Comparison of ENCODE assay signal across 15 cellular contexts in the genomic region with DNA sequence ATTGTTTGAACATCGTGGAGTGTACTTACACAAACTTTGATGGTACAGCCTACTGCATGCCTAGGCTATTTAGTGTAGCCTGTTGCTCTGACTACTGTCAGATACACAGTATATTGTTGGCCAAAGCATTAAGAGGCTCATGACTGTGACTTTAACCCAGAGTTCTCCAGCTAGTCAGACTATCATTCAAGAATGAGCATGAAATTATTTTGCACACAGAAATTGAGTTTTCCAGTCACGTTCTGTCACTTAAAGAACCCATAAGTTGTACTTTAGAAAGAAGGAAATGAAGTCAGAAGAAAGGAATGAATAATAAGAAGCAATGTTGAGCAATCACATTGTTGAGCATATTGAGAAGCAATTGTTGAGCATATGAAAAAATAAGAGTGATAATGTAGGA. TPM values are rescaled to one million over a fixed set of nuclear protein-coding genes. Genes with fewer than 3 reads are reported as not detected.
DNase-seq lines count a peak whose midpoint lies in the region; ATAC-seq, FAIRE-seq and TF ChIP-seq lines count a peak whose summit lies in the region.
"Had no signal": no experiment of that assay in that cellular context is flagged by ENCODE, and none has a peak within 500 bp of the region (broad histone marks: within the 10 kb centered on the region; RNA-seq: fewer than 3 reads in every experiment).

No MANE protein-coding gene starts in this region.

- TF ChIP-seq CTCF in HepG2 (CRISPR knock-in tag; IDR thresholded peaks at IDR 0.05): no peak
- TF ChIP-seq CTCF in right lobe of liver (IDR thresholded peaks at IDR 0.05): no peak
- no peak for TF ChIP-seq CTCF in foreskin keratinocyte (conservative IDR thresholded peaks at IDR 0.05)
- TF ChIP-seq CTCF in prostate gland (IDR thresholded peaks at IDR 0.05): no peak

- H3K9ac ChIP-seq in HepG2 (ENCODE audit: insufficient read depth, low read depth, low read length): no peak overlapping the region
- H3K9ac ChIP-seq: BLaER1 had no signal

- H3K27me3 Mint-ChIP-seq in activated T-helper 1 cell treated with anti-CD3 and anti-CD28 coated beads, Interleukin-12 subunit alpha, Interleukin-12 subunit beta, Interleukin-2, Interleukin-4 antibody, amounts not matched to agents 30 ng/mL and 10 ng/mL and 1 ng/mL, durations not matched to agents 14 hours and 24 hours and 36 hours (ENCODE audit: insufficient read depth): no peaks in the 10 kb centered on the region
- H3K27me3 Mint-ChIP-seq: brain had no signal

- no peaks in the 10 kb centered on the region for H3K4me1 ChIP-seq in HepG2 (ENCODE audit: insufficient read depth, low read length)
- H3K4me1 ChIP-seq in right lobe of liver: no peaks in the 10 kb centered on the region
- peaks cover 32% of the 10 kb centered on the region for H3K4me1 ChIP-seq in foreskin keratinocyte
- H3K4me1 ChIP-seq in prostate gland (replicated peaks): no peaks in the 10 kb centered on the region
- H3K4me1 ChIP-seq: BLaER1 had no signal

- BruUV-seq in HepG2 (replicated peaks; lab: Mats Ljungman, UMichigan): no TSS peak

- ATAC-seq in HepG2 (no peak), right lobe of liver (no peak), foreskin keratinocyte (peak; percentile 68)
- ATAC-seq: mucosa of descending colon had no signal

- no peak overlapping the region for H3K4me3 Mint-ChIP-seq in activated T-helper 1 cell treated with anti-CD3 and anti-CD28 coated beads, Interleukin-12 subunit alpha, Interleukin-12 subunit beta, Interleukin-2, Interleukin-4 antibody, amounts not matched to agents 30 ng/mL and 10 ng/mL and 1 ng/mL, durations not matched to agents 14 hours and 24 hours and 36 hours
- H3K4me3 Mint-ChIP-seq: brain had no signal

- H3K4me2 ChIP-seq in HepG2 (ENCODE audit: low read depth, low read length): no peak overlapping the region
- H3K4me2 ChIP-seq: BLaER1 had no signal

- H3K27me3 ChIP-seq in HepG2 (ENCODE audit: control insufficient read depth in 1 of 2, insufficient read depth in 2 of 2, low read length in 2 of 2) (no peaks in the 10 kb centered on the region), right lobe of liver (no peaks in the 10 kb centered on the region), foreskin keratinocyte (no peaks in the 10 kb centered on the region), prostate gland (replicated peaks; ENCODE audit: insufficient read depth) (no peaks in the 10 kb centered on the region)
- H3K27me3 ChIP-seq: BLaER1 had no signal

- H4K20me1 ChIP-seq in HepG2 (ENCODE audit: insufficient read depth, low read length): no peaks in the 10 kb centered on the region; the same call in 1 of the 2 replicates
- H4K20me1 ChIP-seq: BLaER1 had no signal

- WGBS in HepG2 (ENCODE audit: low lambda C conversion rate): 99% methylated on average over 2 of the region's 2 CpGs
- 85% methylated on average over 2 of the region's 2 CpGs for whole genome bisulfite sequencing in right lobe of liver (ENCODE audit: insufficient coverage, low coverage, low lambda C conversion rate, missing lambda C conversion rate)
- WGBS in prostate gland: 92% methylated on average over 2 of the region's 2 CpGs

- CTCF ChIA-PET in HepG2 (lab: Yijun Ruan, JAX; ENCODE audit: low intra/inter-chr PET ratio, low total read pairs): no interaction called here

- H3K9me3 ChIP-seq in HepG2 (ENCODE audit: low read length) (no peaks in the 10 kb centered on the region), right lobe of liver (no peaks in the 10 kb centered on the region), prostate gland (no peaks in the 10 kb centered on the region)
- H3K9me3 ChIP-seq: BLaER1, mucosa of descending colon had no signal

- H3K9me3 Mint-ChIP-seq in activated T-helper 1 cell treated with anti-CD3 and anti-CD28 coated beads, Interleukin-12 subunit alpha, Interleukin-12 subunit beta, Interleukin-2, Interleukin-4 antibody, amounts not matched to agents 30 ng/mL and 10 ng/mL and 1 ng/mL, durations not matched to agents 14 hours and 24 hours and 36 hours: no peaks in the 10 kb centered on the region
- H3K9me3 Mint-ChIP-seq: brain had no signal

- in situ Hi-C loops in HepG2 (cut with HindIII; ENCODE audit: extremely low pct_ligation_motif_present, low pct_unique_long_range_greater_than_20kb): no loop called here

- TF ChIP-seq POLR2A in HepG2 (IDR thresholded peaks at IDR 0.05; ENCODE audit: insufficient read depth in 1 of 2, low read depth in 2 of 2, low read length in 2 of 2) (no peak), right lobe of liver (IDR thresholded peaks at IDR 0.05) (no peak), prostate gland (IDR thresholded peaks at IDR 0.05) (no peak)

- TF ChIP-seq EP300 in HepG2 (IDR thresholded peaks at IDR 0.05; ENCODE audit: low read depth in 2 of 2, low read length in 2 of 2): no peak
- TF ChIP-seq EP300 in HepG2 (CRISPR knock-in tag; IDR thresholded peaks at IDR 0.05; ENCODE audit: borderline replicate concordance): no peak

- H3K36me3 Mint-ChIP-seq in activated T-helper 1 cell treated with anti-CD3 and anti-CD28 coated beads, Interleukin-12 subunit alpha, Interleukin-12 subunit beta, Interleukin-2, Interleukin-4 antibody, amounts not matched to agents 30 ng/mL and 10 ng/mL and 1 ng/mL, durations not matched to agents 14 hours and 24 hours and 36 hours (ENCODE audit: low read depth): peaks cover 36% of the 10 kb centered on the region

- H3K27ac ChIP-seq in HepG2 (ENCODE audit: extremely low read length, insufficient read depth, low read length) (no peak overlapping the region), right lobe of liver (no peak overlapping the region), foreskin keratinocyte (no peak overlapping the region), prostate gland (no peak overlapping the region)
- H3K27ac ChIP-seq: BLaER1 had no signal

- TF ChIP-seq RAD21 in HepG2 (CRISPR knock-in tag; IDR thresholded peaks at IDR 0.05): no peak

- DNase-seq in HepG2 (ENCODE audit: low spot score) (no peak), right lobe of liver (no peak), foreskin keratinocyte (peak; percentile 61 to 73), urothelium cell line (ENCODE audit: low spot score) (no peak), cerebellar nuclear complex (lab: John Stamatoyannopoulos, UW) (no peak), prostate gland (ENCODE audit: low spot score) (no peak), NCI-H2107 (lab: John Stamatoyannopoulos, UW) (no peak)
- no peak for DNase-seq in activated T-helper 1 cell treated with anti-CD3 and anti-CD28 coated beads, Interleukin-12 subunit alpha, Interleukin-12 subunit beta, Interleukin-2, Interleukin-4 antibody, amounts not matched to agents 30 ng/mL and 10 ng/mL and 1 ng/mL, durations not matched to agents 14 hours and 24 hours and 36 hours (ENCODE audit: low spot score)
- DNase-seq: mucosa of descending colon, NCI-H1048, NCI-H69 had no signal

- peaks cover 4% of the 10 kb centered on the region for H3K4me1 Mint-ChIP-seq in activated T-helper 1 cell treated with anti-CD3 and anti-CD28 coated beads, Interleukin-12 subunit alpha, Interleukin-12 subunit beta, Interleukin-2, Interleukin-4 antibody, amounts not matched to agents 30 ng/mL and 10 ng/mL and 1 ng/mL, durations not matched to agents 14 hours and 24 hours and 36 hours (ENCODE audit: low read depth)
- H3K4me1 Mint-ChIP-seq: brain had no signal

- H3K79me2 ChIP-seq in HepG2 (ENCODE audit: insufficient read depth, low read length): no peaks in the 10 kb centered on the region

- H3K27ac Mint-ChIP-seq in activated T-helper 1 cell treated with anti-CD3 and anti-CD28 coated beads, Interleukin-12 subunit alpha, Interleukin-12 subunit beta, Interleukin-2, Interleukin-4 antibody, amounts not matched to agents 30 ng/mL and 10 ng/mL and 1 ng/mL, durations not matched to agents 14 hours and 24 hours and 36 hours: peak overlapping the region; percentile 9
- H3K27ac Mint-ChIP-seq: brain had no signal

- FAIRE-seq in HepG2 (lab: Jason Lieb, UNC) (no peak), urothelium cell line (lab: Jason Lieb, UNC) (peak; percentile 77)

- POLR2A ChIA-PET in HepG2 (lab: Yijun Ruan, JAX): no interaction called here

- H3K36me3 ChIP-seq in HepG2 (replicated peaks in 1 of 2; ENCODE audit: control insufficient read depth in 1 of 2, insufficient read depth in 2 of 2, low read length in 2 of 2): peaks cover 7 to 40% of the 10 kb centered on the region in 2 experiments; a peak in 4 of 5 replicates
- peaks cover 0 to 29% (median 0%) of the 10 kb centered on the region in 4 donors for H3K36me3 ChIP-seq in right lobe of liver
- H3K36me3 ChIP-seq in prostate gland: no peaks in the 10 kb centered on the region

- H2AFZ ChIP-seq in HepG2 (ENCODE audit: low read length): no peak overlapping the region

- H3K4me3 ChIP-seq in HepG2 (replicated peaks in 1 of 3; ENCODE audit: insufficient read depth in 1 of 3, low read depth in 2 of 3, low read length in 3 of 3) (no peak overlapping the region), right lobe of liver (no peak overlapping the region), prostate gland (no peak overlapping the region)
- H3K4me3 ChIP-seq: BLaER1, mucosa of descending colon, skin epidermis had no signal

- intact Hi-C loops in HepG2 (cut with micrococcal nuclease; ENCODE audit: unreplicated experiment) (no loop called here), right lobe of liver (cut with DNase I) (no loop called here), prostate gland (cut with DNase I) (no loop called here)
- intact Hi-C loops in activated T-helper 1 cell treated with anti-CD3 and anti-CD28 coated beads, Interleukin-12 subunit alpha, Interleukin-12 subunit beta, Interleukin-2, Interleukin-4 antibody, amounts not matched to agents 30 ng/mL and 10 ng/mL and 1 ng/mL, durations not matched to agents 14 hours and 24 hours and 36 hours (cut with micrococcal nuclease): no loop called here

RNA-seq across cellular contexts. Expression of a gene that starts 37.6 kb away (rescaled TPM):
- total RNA-seq in HepG2 (2016; rRNA removed; fragmentation: Illumina TruSeq; extraction: Trizol) (not detected in 2 replicates), right lobe of liver (under 1 TPM in 3 of 6 experiments, not detected in 3; 0.16 to 0.35 (median 0.22) TPM), foreskin keratinocyte (0.17 and 0.21 TPM in 2 replicates), prostate gland (1 to 10 TPM in 1 of 2 donors, not detected in 1; 1.6 TPM)
- not detected in 2 replicates for total RNA-seq in HepG2 (2016; cell fraction: cytosol; rRNA removed; fragmentation: Illumina TruSeq; extraction: Trizol; ENCODE audit: low read depth)
- total RNA-seq in HepG2 (2016; cell fraction: insoluble cytoplasmic fraction; rRNA removed; fragmentation: Illumina TruSeq; extraction: Trizol): not detected in 2 replicates
- total RNA-seq in HepG2 (2016; cell fraction: membrane; rRNA removed; fragmentation: Illumina TruSeq; extraction: Trizol): not detected in 2 replicates
- 0.34 TPM in 1 of 2 replicates, not detected in the other for total RNA-seq in HepG2 (2016; cell fraction: nucleus; rRNA removed; fragmentation: Illumina TruSeq; extraction: Trizol)
- polyA plus RNA-seq in HepG2 (2011; rRNA removed) (0.10 and 0.20 TPM in 2 replicates), foreskin keratinocyte (0.03 TPM in 1 of 2 replicates, not detected in the other)
- polyA plus RNA-seq in HepG2 (2011; cell fraction: cytosol; rRNA removed): not detected in 2 replicates
- polyA plus RNA-seq in HepG2 (2011; cell fraction: nucleus; rRNA removed): 0.50 and 0.76 TPM in 2 replicates
- polyA plus RNA-seq in HepG2 (2012): 0.11 TPM in 1 of 2 replicates, not detected in the other
- polyA plus RNA-seq in HepG2 (2016; cell fraction: cytosol; fragmentation: Illumina TruSeq; extraction: Trizol; ENCODE audit: low read depth): not detected in 2 replicates
- polyA plus RNA-seq in HepG2 (2016; cell fraction: insoluble cytoplasmic fraction; fragmentation: Illumina TruSeq; extraction: Trizol; ENCODE audit: low read depth): not detected in 2 replicates
- polyA plus RNA-seq in HepG2 (2016; cell fraction: membrane; fragmentation: Illumina TruSeq; extraction: Trizol; ENCODE audit: low read depth): not detected in 2 replicates
- polyA plus RNA-seq in HepG2 (2016; cell fraction: nucleus; fragmentation: Illumina TruSeq; extraction: Trizol; ENCODE audit: insufficient read depth, low read depth): 0.29 TPM in 1 of 2 replicates, not detected in the other
- 0.92 and 1.3 TPM in 2 replicates for polyA minus RNA-seq in HepG2 (2011; rRNA and poly(A)+ RNA removed; ENCODE audit: low replicate concordance)
- not detected in 2 replicates for polyA minus RNA-seq in HepG2 (2011; cell fraction: cytosol; rRNA and poly(A)+ RNA removed)
- polyA minus RNA-seq in HepG2 (2011; cell fraction: nucleus; rRNA and poly(A)+ RNA removed): 1.7 and 1.9 TPM in 2 replicates
- 0.65 and 0.78 TPM in 2 replicates for total RNA-seq in activated T-helper 1 cell treated with anti-CD3 and anti-CD28 coated beads, Interleukin-12 subunit alpha, Interleukin-12 subunit beta, Interleukin-2, Interleukin-4 antibody, amounts not matched to agents 30 ng/mL and 10 ng/mL and 1 ng/mL, durations not matched to agents 14 hours and 24 hours and 36 hours

RNA-seq across cellular contexts. Expression of a gene that starts 54.1 kb away (rescaled TPM):
- total RNA-seq in HepG2 (2016; rRNA removed; fragmentation: Illumina TruSeq; extraction: Trizol): not detected in 2 replicates
- not detected in 2 replicates for total RNA-seq in HepG2 (2016; cell fraction: cytosol; rRNA removed; fragmentation: Illumina TruSeq; extraction: Trizol; ENCODE audit: low read depth)
- not detected in 2 replicates for total RNA-seq in HepG2 (2016; cell fraction: insoluble cytoplasmic fraction; rRNA removed; fragmentation: Illumina TruSeq; extraction: Trizol)
- not detected in 2 replicates for total RNA-seq in HepG2 (2016; cell fraction: membrane; rRNA removed; fragmentation: Illumina TruSeq; extraction: Trizol)
- not detected in 2 replicates for total RNA-seq in HepG2 (2016; cell fraction: nucleus; rRNA removed; fragmentation: Illumina TruSeq; extraction: Trizol)
- 0.03 TPM in 1 of 2 replicates, not detected in the other for polyA plus RNA-seq in HepG2 (2011; rRNA removed)
- polyA plus RNA-seq in HepG2 (2011; cell fraction: cytosol; rRNA removed): not detected in 2 replicates
- polyA plus RNA-seq in HepG2 (2011; cell fraction: nucleus; rRNA removed): 0.10 TPM in 1 of 2 replicates, not detected in the other
- not detected in 2 replicates for polyA plus RNA-seq in HepG2 (2012)
- polyA plus RNA-seq in HepG2 (2016; cell fraction: cytosol; fragmentation: Illumina TruSeq; extraction: Trizol; ENCODE audit: low read depth): not detected in 2 replicates
- not detected in 2 replicates for polyA plus RNA-seq in HepG2 (2016; cell fraction: insoluble cytoplasmic fraction; fragmentation: Illumina TruSeq; extraction: Trizol; ENCODE audit: low read depth)
- polyA plus RNA-seq in HepG2 (2016; cell fraction: membrane; fragmentation: Illumina TruSeq; extraction: Trizol; ENCODE audit: low read depth): not detected in 2 replicates
- not detected in 2 replicates for polyA plus RNA-seq in HepG2 (2016; cell fraction: nucleus; fragmentation: Illumina TruSeq; extraction: Trizol; ENCODE audit: insufficient read depth, low read depth)
- not detected in 2 replicates for polyA minus RNA-seq in HepG2 (2011; rRNA and poly(A)+ RNA removed; ENCODE audit: low replicate concordance)
- not detected in 2 replicates for polyA minus RNA-seq in HepG2 (2011; cell fraction: cytosol; rRNA and poly(A)+ RNA removed)
- polyA minus RNA-seq in HepG2 (2011; cell fraction: nucleus; rRNA and poly(A)+ RNA removed): not detected in 2 replicates
- total RNA-seq in right lobe of liver: under 1 TPM in 3 of 6 experiments, not detected in 3; 0.12 to 0.29 (median 0.12) TPM
- total RNA-seq in activated T-helper 1 cell treated with anti-CD3 and anti-CD28 coated beads, Interleukin-12 subunit alpha, Interleukin-12 subunit beta, Interleukin-2, Interleukin-4 antibody, amounts not matched to agents 30 ng/mL and 10 ng/mL and 1 ng/mL, durations not matched to agents 14 hours and 24 hours and 36 hours: not detected in 2 replicates
- total RNA-seq in foreskin keratinocyte: 0.14 TPM in 1 of 2 replicates, not detected in the other
- 0.03 and 0.08 TPM in 2 replicates for polyA plus RNA-seq in foreskin keratinocyte
- total RNA-seq in prostate gland: 1 to 10 TPM in 1 of 2 donors, under 1 TPM in 1; 0.64 to 1.5 TPM
- total RNA-seq: T-helper 2 cell treated with Interferon-gamma antibody and Interleukin-4, amounts not matched to agents 100 ng/mL and 5 ng/mL, for 36 hours had no signal

Comparison
In these comparisons a context has a peak if more than half of its experiments do, and no peak if none do; other contexts are left out.
1. DNase-seq: peak in foreskin keratinocyte (2 of 2); none in HepG2 (single experiment), right lobe of liver (0 of 3), activated T-helper 1 cell treated with anti-CD3 and anti-CD28 coated beads, Interleukin-12 subunit alpha, Interleukin-12 subunit beta, Interleukin-2, Interleukin-4 antibody, amounts not matched to agents 30 ng/mL and 10 ng/mL and 1 ng/mL, durations not matched to agents 14 hours and 24 hours and 36 hours (single experiment), urothelium cell line (single experiment), cerebellar nuclear complex (0 of 2), prostate gland (single experiment) and NCI-H2107 (single experiment).